In genomic region chr2:20666114-20666363, GRCh38 we compare ENCODE assay signal across 9 cellular contexts. TPM values are rescaled to one million over a fixed set of nuclear protein-coding genes. Genes with fewer than 3 reads are reported as not detected.
DNase-seq lines count a peak whose midpoint lies in the region; ATAC-seq, FAIRE-seq and TF ChIP-seq lines count a peak whose summit lies in the region.
"Had no signal": no experiment of that assay in that cellular context is flagged by ENCODE, and none has a peak within 500 bp of the region (broad histone marks: within the 10 kb centered on the region; RNA-seq: fewer than 3 reads in every experiment).

No MANE protein-coding gene starts in this region.

- H3K27me3 Mint-ChIP-seq in CD4-positive, alpha-beta T cell = peaks cover 80% of the 10 kb centered on the region
- peaks cover 88% of the 10 kb centered on the region for H3K27me3 Mint-ChIP-seq in dendritic cell treated with granulocyte-macrophage colony-stimulating factor and Interleukin-4, amounts not matched to agents 40 ng/mL and 50 ng/mL, for 4 days
- H3K27me3 Mint-ChIP-seq in nephron (ENCODE audit: low read depth) = peaks cover 96% of the 10 kb centered on the region

- ATAC-seq in CD4-positive, alpha-beta T cell (ENCODE audit: poor library complexity) = peak; percentile 15
- ATAC-seq in HG02759 (IDR thresholded peaks at IDR 0.05; ENCODE audit: unreplicated experiment) = peak; percentile 1
- no peak for ATAC-seq in HG02981 (IDR thresholded peaks at IDR 0.05; ENCODE audit: unreplicated experiment)

- no peak overlapping the region for H3K27ac Mint-ChIP-seq in CD4-positive, alpha-beta T cell
- H3K27ac Mint-ChIP-seq in dendritic cell treated with granulocyte-macrophage colony-stimulating factor and Interleukin-4, amounts not matched to agents 40 ng/mL and 50 ng/mL, for 4 days = no peak overlapping the region
- no peak overlapping the region for H3K27ac Mint-ChIP-seq in nephron

- DNase-seq in CD4-positive, alpha-beta T cell = no peak
- DNase-seq in mucosa of gallbladder (ENCODE audit: low spot score) (no peak), GM19239 (ENCODE audit: insufficient read length, low spot score) (no peak), NCI-H2029 treated with DMSO at 0.1 percent for 48 hours (lab: John Stamatoyannopoulos, UW) (no peak)
- DNase-seq: NCI-H524 treated with DMSO at 0.1 percent for 48 hours had no signal

- H3K4me1 Mint-ChIP-seq in CD4-positive, alpha-beta T cell (ENCODE audit: low read depth) = peaks cover 29% of the 10 kb centered on the region
- peaks cover 32% of the 10 kb centered on the region for H3K4me1 Mint-ChIP-seq in dendritic cell treated with granulocyte-macrophage colony-stimulating factor and Interleukin-4, amounts not matched to agents 40 ng/mL and 50 ng/mL, for 4 days (ENCODE audit: low read depth)
- peaks cover 9% of the 10 kb centered on the region for H3K4me1 Mint-ChIP-seq in nephron

- no peaks in the 10 kb centered on the region for H3K9me3 Mint-ChIP-seq in CD4-positive, alpha-beta T cell
- no peaks in the 10 kb centered on the region for H3K9me3 Mint-ChIP-seq in dendritic cell treated with granulocyte-macrophage colony-stimulating factor and Interleukin-4, amounts not matched to agents 40 ng/mL and 50 ng/mL, for 4 days
- no peaks in the 10 kb centered on the region for H3K9me3 Mint-ChIP-seq in nephron

- POLR2A ChIA-PET in CD4-positive, alpha-beta T cell (lab: Charles Lee) = interaction anchor here (1.0 to 1.9 kb wide), 4 partner anchors 9 to 219 kb away, joined by 3 to 8 read pairs (median 4); partner anchors contain the start of genes HS1BP3 and RHOB

- peak overlapping the region; percentile 85 for H3K4me3 Mint-ChIP-seq in CD4-positive, alpha-beta T cell
- H3K4me3 Mint-ChIP-seq in dendritic cell treated with granulocyte-macrophage colony-stimulating factor and Interleukin-4, amounts not matched to agents 40 ng/mL and 50 ng/mL, for 4 days = peak overlapping the region; percentile 58
- H3K4me3 Mint-ChIP-seq in nephron = peak overlapping the region; percentile 75 to 81 (median 80)

- no peak for FAIRE-seq in GM19239 (lab: Jason Lieb, UNC)

- intact Hi-C loops in CD4-positive, alpha-beta T cell (cut with DNase I, micrococcal nuclease) = loop anchor here in 1 of 2 experiments (10.0 kb wide), 1 partner anchor 159 kb away; the partner anchor contains the start of gene LDAH
- intact Hi-C loops in dendritic cell treated with granulocyte-macrophage colony-stimulating factor and Interleukin-4, amounts not matched to agents 40 ng/mL and 50 ng/mL, for 4 days (cut with micrococcal nuclease) = no loop called here

- peaks cover 88% of the 10 kb centered on the region for H3K27me3 ChIP-seq in CD4-positive, alpha-beta T cell (ENCODE audit: control insufficient read depth, insufficient read depth, low read length)

- H3K9me3 ChIP-seq in CD4-positive, alpha-beta T cell (ENCODE audit: control insufficient read depth, low read length) = no peaks in the 10 kb centered on the region

- CTCF ChIA-PET in CD4-positive, alpha-beta T cell (lab: Charles Lee) = interaction anchor here (1.6 to 8.0 kb wide), 2 partner anchors 15 to 297 kb away, joined by 5 to 52 read pairs; partner anchors contain the start of gene HS1BP3

- H3K36me3 Mint-ChIP-seq in CD4-positive, alpha-beta T cell (ENCODE audit: low read depth) = no peaks in the 10 kb centered on the region
- no peaks in the 10 kb centered on the region for H3K36me3 Mint-ChIP-seq in dendritic cell treated with granulocyte-macrophage colony-stimulating factor and Interleukin-4, amounts not matched to agents 40 ng/mL and 50 ng/mL, for 4 days (ENCODE audit: low read depth)
- no peaks in the 10 kb centered on the region for H3K36me3 Mint-ChIP-seq in nephron (ENCODE audit: low read depth)

- H3K27ac ChIP-seq in CD4-positive, alpha-beta T cell (ENCODE audit: low read depth, low read length) = no peak overlapping the region

- no peak for TF ChIP-seq CTCF in CD4-positive, alpha-beta T cell (IDR thresholded peaks at IDR 0.05)
- no peak for TF ChIP-seq CTCF in nephron (IDR thresholded peaks at IDR 0.05; ENCODE audit: unreplicated experiment in 3 of 3)

RNA-seq across cellular contexts. Expression of gene GDF7, which starts 0.9 kb away (rescaled TPM):
- total RNA-seq in CD4-positive, alpha-beta T cell = under 1 TPM; 0.05 to 0.14 TPM
- 2.5 TPM for total RNA-seq in mucosa of gallbladder

RNA-seq across cellular contexts. Expression of gene HS1BP3, which starts 15.1 kb away (rescaled TPM):
- 10 to 100 TPM in 1 of 2 experiments, 1 to 10 TPM in 1; 8.8 to 10.1 TPM for total RNA-seq in CD4-positive, alpha-beta T cell
- 50.3 TPM for total RNA-seq in mucosa of gallbladder
